In genomic region chr10:52031771-52032170, GRCh38 we compare ENCODE assay signal across 18 cellular contexts.
"Had no signal": no experiment of that assay in that cellular context is flagged by ENCODE, and none has a peak within 500 bp of the region (broad histone marks: within the 10 kb centered on the region; RNA-seq: fewer than 3 reads in every experiment).

No MANE protein-coding gene starts in this region.

- H3K4me3 ChIP-seq: cardiac muscle cell, left lung, lung, spleen, testis had no signal

- H3K27ac ChIP-seq: cardiac muscle cell, left lung, spleen, testis had no signal

- H3K36me3 ChIP-seq: cardiac muscle cell, left lung, spleen had no signal

- H3K9me3 ChIP-seq: left lung, spleen, testis had no signal

- H3K27me3 ChIP-seq: cardiac muscle cell, left lung, spleen, testis had no signal

- H3K4me1 ChIP-seq: left lung, spleen, testis had no signal

- DNase-seq: activated CD4-positive, alpha-beta memory T cell treated with anti-CD3 and anti-CD28 coated beads for 36 hours; activated CD4-positive, alpha-beta T cell treated with anti-CD3 and anti-CD28 coated beads for 4 hours; activated CD4-positive, CD25-positive, alpha-beta regulatory T cell; activated effector memory CD4-positive, alpha-beta T cell treated with anti-CD3 and anti-CD28 coated beads, Interleukin-2, amount 50 U/mL, for 16 hours; activated naive CD4-positive, alpha-beta T cell treated with anti-CD3 and anti-CD28 coated beads, Interleukin-2, amount 10 ng/mL, durations not matched to agents 7 days and 5 days; effector CD4-positive, alpha-beta T cell; kidney glomerular epithelial cell; left lung; naive thymus-derived CD4-positive, alpha-beta T cell; posterior cingulate gyrus; spleen; stimulated activated CD4-positive, alpha-beta T cell treated with anti-CD3 and anti-CD28 coated beads, Interleukin-4, amount 100 ng/mL, for 1 hour; stimulated activated naive CD4-positive, alpha-beta T cell; T1000; testis; trophoblast cell had no signal
